8 cellular contexts compared by ENCODE assay signal in the genomic region with DNA sequence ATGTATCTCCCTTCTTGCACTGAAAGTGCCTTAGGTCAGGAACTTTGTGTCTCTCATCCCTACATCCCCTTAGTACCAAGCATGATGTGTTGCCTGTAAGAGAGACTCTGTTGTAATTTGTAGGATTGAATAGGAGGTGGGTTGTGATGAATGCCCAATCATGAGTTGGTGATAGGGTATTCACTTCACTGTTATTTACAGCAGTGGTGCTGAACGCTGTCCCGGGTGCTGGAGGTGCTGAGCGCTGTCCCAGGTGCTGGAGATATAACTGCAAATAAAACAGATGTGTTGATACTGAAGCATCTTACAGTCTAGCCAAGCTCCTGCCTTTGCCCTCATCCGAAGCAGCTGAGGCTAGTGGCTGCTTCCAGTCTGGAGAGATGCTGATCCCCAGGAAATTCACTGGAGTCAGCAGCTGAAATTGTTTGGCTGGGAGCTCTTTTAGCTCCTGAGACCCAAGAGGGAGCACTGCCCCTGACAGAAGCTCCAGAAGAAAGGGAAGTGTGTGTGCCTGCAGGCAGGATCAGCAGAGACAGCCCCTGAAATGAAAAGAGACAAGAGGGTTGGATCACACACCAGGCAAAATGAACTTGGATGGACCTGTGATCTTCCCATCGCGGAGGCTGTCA.
A peak's percentile ranks its signal among the peaks of the same experiment; 100 is the strongest.
DNase-seq lines count a peak whose midpoint lies in the region; ATAC-seq and TF ChIP-seq lines count a peak whose summit lies in the region.

No MANE protein-coding gene starts in this region.

- DNase-seq in DMS 273 (lab: John Stamatoyannopoulos, UW; ENCODE audit: unreplicated experiment) (peak; percentile 3), DMS 273 treated with DMSO at 0.1 percent for 48 hours (lab: John Stamatoyannopoulos, UW) (no peak), MV-4-11 (lab: John Stamatoyannopoulos, UW) (peak; percentile 0), cardiac fibroblast (ENCODE audit: low read depth in 2 of 2) (peak; percentile 5 to 37), retinal pigment epithelial cell (ENCODE audit: low read depth) (peak; percentile 8), pons (ENCODE audit: low spot score) (no peak)

- TF ChIP-seq CTCF in cardiac fibroblast (IDR thresholded peaks at IDR 0.05; ENCODE audit: low read depth, low read length) (no peak), retinal pigment epithelial cell (conservative IDR thresholded peaks at IDR 0.05; ENCODE audit: low read depth, low read length) (no peak)

- H3K4me3 ChIP-seq in cardiac fibroblast (replicated peaks in 1 of 2; ENCODE audit: low read depth in 2 of 2, low read length in 2 of 2) (no peak overlapping the region), retinal pigment epithelial cell (ENCODE audit: low read length) (no peak overlapping the region)

- ATAC-seq in HG03175 (IDR thresholded peaks at IDR 0.05; ENCODE audit: unreplicated experiment) = no peak
- ATAC-seq in HG03460 (IDR thresholded peaks at IDR 0.05; ENCODE audit: unreplicated experiment) = no peak

Comparison
In these comparisons a context has a peak if more than half of its experiments do, and no peak if none do; other contexts are left out.
1. DNase-seq: peak in DMS 273 (single experiment), MV-4-11 (single experiment), cardiac fibroblast (2 of 2) and retinal pigment epithelial cell (single experiment); none in DMS 273 treated with DMSO at 0.1 percent for 48 hours (single experiment) and pons (single experiment).